16 cellular contexts compared by ENCODE assay signal in the genomic region with DNA sequence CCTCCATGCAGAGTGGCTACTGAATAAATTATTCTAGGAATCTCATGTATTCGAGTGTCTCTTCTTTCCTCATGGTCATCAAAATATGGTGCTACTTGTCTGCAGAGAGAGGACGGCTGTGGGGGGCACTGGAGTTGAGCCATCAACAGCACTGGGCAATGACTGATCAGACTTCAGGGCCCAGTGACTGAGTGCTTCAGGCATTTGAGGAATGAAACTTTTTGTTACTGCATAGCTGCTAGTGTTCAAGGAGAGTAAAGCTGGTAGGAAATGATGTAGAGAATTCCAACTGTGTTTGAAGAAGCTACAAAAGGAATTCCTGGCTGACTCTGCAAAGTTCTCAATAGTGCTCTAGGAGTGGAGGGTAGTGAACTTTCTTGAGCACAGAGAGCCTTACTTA.
DNase-seq lines count a peak whose midpoint lies in the region; ATAC-seq, FAIRE-seq and TF ChIP-seq lines count a peak whose summit lies in the region.
"Had no signal": no experiment of that assay in that cellular context is flagged by ENCODE, and none has a peak within 500 bp of the region (broad histone marks: within the 10 kb centered on the region; RNA-seq: fewer than 3 reads in every experiment).

No MANE protein-coding gene starts in this region.

- dilution Hi-C loops in endothelial cell of umbilical vein (cut with MboI; ENCODE audit: extremely low pct_ligation_motif_present, low sequenced_read_pairs), result no loop called here

- H3F3A ChIP-seq in MM.1S (ENCODE audit: insufficient read depth, low read length), result peaks cover 62% of the 10 kb centered on the region

- CTCF ChIA-PET in BJ (lab: Yijun Ruan, JAX), result interaction anchor here (0.7 to 1.3 kb wide), 2 partner anchors 12 to 292 kb away, joined by 3 read pairs; no protein-coding TSS in a partner anchor
- CTCF ChIA-PET in endothelial cell of umbilical vein (lab: Charles Lee), result no interaction called here

- no peak for ATAC-seq in GM21447 (IDR thresholded peaks at IDR 0.05; ENCODE audit: unreplicated experiment)
- ATAC-seq: CD8-positive, alpha-beta T cell; right cardiac atrium had no signal

- H3K4me3 ChIP-seq in BJ (ENCODE audit: low read depth, low read length) (no peak overlapping the region), MM.1S (ENCODE audit: low read length) (no peak overlapping the region), endothelial cell of umbilical vein (replicated peaks in 1 of 3; ENCODE audit: insufficient read depth in 1 of 3, low read depth in 1 of 3, low read length in 3 of 3) (no peak overlapping the region)
- H3K4me3 ChIP-seq: left ventricle myocardium inferior, Peyer's patch had no signal

- H3K4me1 Mint-ChIP-seq in mesothelial cell of epicardium, result peaks cover 15% of the 10 kb centered on the region

- peaks cover 34% of the 10 kb centered on the region for H3K79me2 ChIP-seq in MM.1S (ENCODE audit: low read length)
- no peaks in the 10 kb centered on the region for H3K79me2 ChIP-seq in endothelial cell of umbilical vein (ENCODE audit: control insufficient read depth, insufficient read depth, low read length)

- FAIRE-seq in endothelial cell of umbilical vein (lab: Jason Lieb, UNC), result no peak

- no peaks in the 10 kb centered on the region for H3K9me3 Mint-ChIP-seq in mesothelial cell of epicardium
- H3K9me3 Mint-ChIP-seq: CD8-positive, alpha-beta T cell had no signal

- H3K9ac ChIP-seq in MM.1S (ENCODE audit: low read length) (no peak overlapping the region), endothelial cell of umbilical vein (replicated peaks; ENCODE audit: extremely low read depth, insufficient read depth, low read length) (no peak overlapping the region)

- POLR2A ChIA-PET in BJ (lab: Charles Lee), result no interaction called here
- POLR2A ChIA-PET in endothelial cell of umbilical vein (lab: Charles Lee), result no interaction called here

- TF ChIP-seq CTCF in BJ (IDR thresholded peaks at IDR 0.05; ENCODE audit: insufficient read depth, low read depth, low read length), result no peak
- TF ChIP-seq CTCF in MM.1S (IDR thresholded peaks at IDR 0.05; ENCODE audit: low read length), result no peak
- no peak for TF ChIP-seq CTCF in endothelial cell of umbilical vein (IDR thresholded peaks at IDR 0.05; ENCODE audit: extremely low read depth in 1 of 2, insufficient read depth in 1 of 2, low read depth in 1 of 2, low read length in 2 of 2)
- TF ChIP-seq CTCF in mesothelial cell of epicardium (IDR thresholded peaks at IDR 0.05; ENCODE audit: unreplicated experiment), result no peak

- TF ChIP-seq POLR2A in endothelial cell of umbilical vein (IDR thresholded peaks at IDR 0.05; ENCODE audit: low read depth, low read length), result no peak

- H3K4me1 ChIP-seq in MM.1S (ENCODE audit: low read length) (peaks cover 84% of the 10 kb centered on the region), endothelial cell of umbilical vein (ENCODE audit: control insufficient read depth, extremely low read depth, insufficient read depth, low read length) (peaks cover 5% of the 10 kb centered on the region)
- H3K4me1 ChIP-seq: Peyer's patch had no signal

- H2AFZ ChIP-seq in MM.1S (ENCODE audit: low read length), result no peak overlapping the region
- no peak overlapping the region for H2AFZ ChIP-seq in endothelial cell of umbilical vein (ENCODE audit: low read depth, low read length)

- peak; percentile 58 for DNase-seq in BJ (ENCODE audit: low read depth)
- DNase-seq in MM.1S, result no peak
- peak; percentile 1 for DNase-seq in endothelial cell of umbilical vein (ENCODE audit: low read depth, low spot score)
- DNase-seq in mesothelial cell of epicardium (ENCODE audit: low spot score in 2 of 2, unreplicated experiment in 2 of 2), result no peak
- DNase-seq in DMS153 (lab: John Stamatoyannopoulos, UW), result no peak
- DNase-seq in DMS153 treated with DMSO at 0.1 percent for 48 hours (lab: John Stamatoyannopoulos, UW; ENCODE audit: unreplicated experiment), result no peak
- no peak for DNase-seq in NK-92 (lab: John Stamatoyannopoulos, UW; ENCODE audit: unreplicated experiment)
- DNase-seq: activated naive CD4-positive, alpha-beta T cell treated with anti-CD3 and anti-CD28 coated beads, Interleukin-2, amount 50 U/mL, for 16 hours; CD8-positive, alpha-beta T cell; effector memory CD4-positive, alpha-beta T cell; H7; left ventricle myocardium inferior; NCI-H146; Peyer's patch; right cardiac atrium had no signal

- intact Hi-C loops in endothelial cell of umbilical vein (cut with micrococcal nuclease), result no loop called here

- H3K27me3 Mint-ChIP-seq in mesothelial cell of epicardium (ENCODE audit: low read depth), result no peaks in the 10 kb centered on the region

- no peaks in the 10 kb centered on the region for H3K9me1 ChIP-seq in endothelial cell of umbilical vein (replicated peaks; ENCODE audit: control insufficient read depth, extremely low read depth, insufficient read depth, low read length)

- peak overlapping the region; percentile 60 for H3K27ac Mint-ChIP-seq in mesothelial cell of epicardium
- H3K27ac Mint-ChIP-seq: CD8-positive, alpha-beta T cell had no signal

- BruUV-seq in endothelial cell of umbilical vein (replicated peaks; lab: Mats Ljungman, UMichigan), result no TSS peak

- H3K4me3 Mint-ChIP-seq in mesothelial cell of epicardium, result no peak overlapping the region
- H3K4me3 Mint-ChIP-seq: CD8-positive, alpha-beta T cell had no signal

- H3K27me3 ChIP-seq in BJ (ENCODE audit: control insufficient read depth, insufficient read depth, low read length) (no peaks in the 10 kb centered on the region), MM.1S (replicated peaks; ENCODE audit: insufficient read depth, low read length) (no peaks in the 10 kb centered on the region), endothelial cell of umbilical vein (ENCODE audit: control insufficient read depth in 2 of 2, insufficient read depth in 2 of 2, low read length in 2 of 2) (no peaks in the 10 kb centered on the region)
- H3K27me3 ChIP-seq: Peyer's patch had no signal

- H3K36me3 ChIP-seq in BJ (ENCODE audit: control insufficient read depth, insufficient read depth, low read length), result no peaks in the 10 kb centered on the region
- peaks cover 14% of the 10 kb centered on the region; the same call in 1 of the 2 replicates for H3K36me3 ChIP-seq in MM.1S (replicated peaks; ENCODE audit: insufficient read depth, low read length)
- no peaks in the 10 kb centered on the region for H3K36me3 ChIP-seq in endothelial cell of umbilical vein (ENCODE audit: control insufficient read depth in 2 of 2, extremely low read depth in 1 of 2, insufficient read depth in 2 of 2, low read length in 2 of 2)
- H3K36me3 ChIP-seq: Peyer's patch had no signal

- H3K9me3 ChIP-seq in MM.1S (replicated peaks; ENCODE audit: insufficient read depth, low read length) (no peaks in the 10 kb centered on the region), endothelial cell of umbilical vein (replicated peaks; ENCODE audit: control insufficient read depth, insufficient read depth, low read length) (no peaks in the 10 kb centered on the region)
- H3K9me3 ChIP-seq: left ventricle myocardium inferior, Peyer's patch had no signal

- H3K9me2 ChIP-seq in MM.1S (replicated peaks; ENCODE audit: insufficient read depth, low read length), result no peaks in the 10 kb centered on the region

- H4K20me1 ChIP-seq in MM.1S (ENCODE audit: insufficient read depth, low read length), result no peaks in the 10 kb centered on the region
- no peaks in the 10 kb centered on the region for H4K20me1 ChIP-seq in endothelial cell of umbilical vein (replicated peaks; ENCODE audit: control insufficient read depth, extremely low read depth, insufficient read depth, low read length)

- H3K36me3 Mint-ChIP-seq in mesothelial cell of epicardium, result peaks cover 17% of the 10 kb centered on the region
- H3K36me3 Mint-ChIP-seq: CD8-positive, alpha-beta T cell had no signal

- H3K27ac ChIP-seq in MM.1S (ENCODE audit: low read length) (peak overlapping the region; percentile 99; the same call in 1 of the 2 replicates), endothelial cell of umbilical vein (ENCODE audit: insufficient read depth, low read depth, low read length) (no peak overlapping the region)
- H3K27ac ChIP-seq: left ventricle myocardium inferior, Peyer's patch had no signal

- H3K4me2 ChIP-seq in MM.1S (ENCODE audit: low read depth, low read length), result no peak overlapping the region
- no peak overlapping the region for H3K4me2 ChIP-seq in endothelial cell of umbilical vein (ENCODE audit: insufficient read depth, low read length)

TF ChIP-seq in endothelial cell of umbilical vein, 7 proteins besides CTCF, POLR2A, EP300 and RAD21:
- TF ChIP-seq JUN (IDR thresholded peaks at IDR 0.05; ENCODE audit: borderline replicate concordance, insufficient read depth, insufficient read length, low read depth) (no peak), POLR2AphosphoS5 (IDR thresholded peaks at IDR 0.05; ENCODE audit: insufficient read depth, low read depth, low read length) (no peak), MYC (IDR thresholded peaks at IDR 0.05; ENCODE audit: low read depth, low read length) (no peak), GATA2 (IDR thresholded peaks at IDR 0.05; ENCODE audit: insufficient read depth, insufficient read length, low read depth, low read length) (no peak), EZH2 (IDR thresholded peaks at IDR 0.05; ENCODE audit: borderline replicate concordance, low read depth, low read length, severe bottlenecking) (no peak), FOS (IDR thresholded peaks at IDR 0.05; ENCODE audit: borderline replicate concordance, insufficient read depth, low read length) (no peak)
- TF ChIP-seq, protein P1, sequence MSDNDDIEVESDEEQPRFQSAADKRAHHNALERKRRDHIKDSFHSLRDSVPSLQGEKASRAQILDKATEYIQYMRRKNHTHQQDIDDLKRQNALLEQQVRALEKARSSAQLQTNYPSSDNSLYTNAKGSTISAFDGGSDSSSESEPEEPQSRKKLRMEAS (IDR thresholded peaks at IDR 0.05; ENCODE audit: insufficient read depth, insufficient read length), result no peak

Comparison
In these comparisons a context has a peak if more than half of its experiments do, and no peak if none do; other contexts are left out.
1. DNase-seq: peak in BJ (single experiment) and endothelial cell of umbilical vein (single experiment); none in MM.1S (single experiment), mesothelial cell of epicardium (0 of 2), DMS153 (single experiment), DMS153 treated with DMSO at 0.1 percent for 48 hours (single experiment) and NK-92 (single experiment).